1 cellular context compared by ENCODE assay signal in genomic region chr12:57737467-57738141, GRCh38.
A peak's percentile ranks its signal among the peaks of the same experiment; 100 is the strongest.
TF ChIP-seq lines count a peak whose summit lies in the region.

No MANE protein-coding gene starts in this region.

TF ChIP-seq in K562, 482 proteins besides CTCF, POLR2A, EP300 and RAD21:
- TF ChIP-seq NR2C2 (CRISPR knock-in tag; IDR thresholded peaks at IDR 0.05) (no peak), NR2C2 (tag; IDR thresholded peaks at IDR 0.05) (peak; percentile 39; the same call in 1 of the 2 replicates), FIP1L1 (IDR thresholded peaks at IDR 0.05; ENCODE audit: low read depth, low read length, poor library complexity, severe bottlenecking) (peak; percentile 68), ZBTB33 (CRISPR knock-in tag; IDR thresholded peaks at IDR 0.05) (peak; percentile 4; the same call in 1 of the 2 replicates), HMBOX1 (IDR thresholded peaks at IDR 0.05) (no peak), RBM14 (IDR thresholded peaks at IDR 0.05; ENCODE audit: borderline replicate concordance, insufficient read depth, low read depth, low read length) (0 out of 2 replicates have a peak, but pooled peaks have one; percentile 11), OTX1 (CRISPR knock-in tag; IDR thresholded peaks at IDR 0.05) (no peak), HDAC1 (IDR thresholded peaks at IDR 0.05) (no peak), ZNF263 (CRISPR knock-in tag; IDR thresholded peaks at IDR 0.05; ENCODE audit: borderline replicate concordance) (no peak)
